Comparison of ENCODE assay signal across 9 cellular contexts in genomic region chr9:109745335-109746283, GRCh38. TPM values are rescaled to one million over a fixed set of nuclear protein-coding genes. Genes with fewer than 3 reads are reported as not detected.
DNase-seq lines count a peak whose midpoint lies in the region; ATAC-seq and TF ChIP-seq lines count a peak whose summit lies in the region.
"Had no signal": no experiment of that assay in that cellular context is flagged by ENCODE, and none has a peak within 500 bp of the region (broad histone marks: within the 10 kb centered on the region; RNA-seq: fewer than 3 reads in every experiment).

No MANE protein-coding gene starts in this region.

- TF ChIP-seq CTCF in lower leg skin (IDR thresholded peaks at IDR 0.05) (no peak), upper lobe of right lung (IDR thresholded peaks at IDR 0.05) (no peak)

- peaks cover 4% of the 10 kb centered on the region for H3K4me1 ChIP-seq in upper lobe of right lung

- no peak for TF ChIP-seq POLR2A in lower leg skin (IDR thresholded peaks at IDR 0.05)

- WGBS in lower leg skin, 2 donors: 8 to 10% methylated on average over 11 of the region's 11 CpGs

- no peaks in the 10 kb centered on the region for H3K36me3 ChIP-seq in upper lobe of right lung

- ATAC-seq in upper lobe of right lung (peak; percentile 94), HG02885 (IDR thresholded peaks at IDR 0.05; ENCODE audit: poor library complexity, unreplicated experiment) (no peak), GM21576 (IDR thresholded peaks at IDR 0.05; ENCODE audit: unreplicated experiment) (no peak), GM18511 (IDR thresholded peaks at IDR 0.05; ENCODE audit: unreplicated experiment) (no peak)

- peak overlapping the region; percentile 24 for H3K27ac ChIP-seq in caudate nucleus (ENCODE audit: low read depth, low read length)
- peak overlapping the region; percentile 6 for H3K27ac ChIP-seq in upper lobe of right lung

- no peaks in the 10 kb centered on the region for H3K9me3 ChIP-seq in upper lobe of right lung

- DNase-seq in NCI-H510A treated with DMSO at 0.1 percent for 48 hours (lab: John Stamatoyannopoulos, UW) (peak; percentile 8), NCI-H510A (lab: John Stamatoyannopoulos, UW) (no peak), caudate nucleus (lab: John Stamatoyannopoulos, UW) (peak in 6 of 61 donors; percentile 0 to 20 (median 4)), lower leg skin (ENCODE audit: low spot score in 2 of 2) (peak; percentile 61 to 91), upper lobe of right lung (peak; percentile 71)
- DNase-seq: ACHN had no signal

- H3K4me3 ChIP-seq in lower leg skin (ENCODE audit: low read depth, poor library complexity, severe bottlenecking) (no peak overlapping the region), upper lobe of right lung (no peak overlapping the region)

- no peaks in the 10 kb centered on the region for H3K27me3 ChIP-seq in upper lobe of right lung

- intact Hi-C loops in lower leg skin (cut with DNase I; ENCODE audit: low total_unique reads) (no loop called here), upper lobe of right lung (cut with DNase I) (no loop called here)

RNA-seq across cellular contexts. Expression of gene PALM2AKAP2, which starts 34.4 kb away (rescaled TPM):
- total RNA-seq in lower leg skin (1 to 10 TPM; 1.2 to 3.6 (median 2.6) TPM), upper lobe of right lung (52.4 TPM)

Comparison
In these comparisons a context has a peak if more than half of its experiments do, and no peak if none do; other contexts are left out.
1. RNA of gene PALM2AKAP2, which starts 34.4 kb away (total RNA-seq): 52.4 TPM in upper lobe of right lung (single experiment); 1.2 to 3.6 TPM in lower leg skin; every median in the first group is over 10 times any median in the second.